Comparison of ENCODE assay signal across 34 cellular contexts in the genomic region with DNA sequence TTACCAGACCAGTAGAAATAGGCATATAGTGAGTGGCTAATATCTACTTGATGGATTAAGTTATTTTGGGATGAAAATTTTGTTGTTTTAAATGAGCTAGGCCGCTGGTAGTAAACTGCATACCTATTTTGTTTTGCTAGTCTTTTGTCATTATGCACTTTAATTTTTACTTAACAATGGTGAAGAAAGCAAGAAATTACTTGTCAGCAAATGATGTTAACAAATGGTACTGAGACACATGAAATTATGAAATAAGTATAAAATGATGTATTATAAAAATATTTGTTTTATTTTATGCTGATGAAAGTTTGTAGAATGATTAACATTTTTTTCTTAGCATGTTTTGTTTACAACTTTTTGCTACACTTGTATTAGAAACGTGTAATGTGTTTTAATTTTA.
"Had no signal": no experiment of that assay in that cellular context is flagged by ENCODE, and none has a peak within 500 bp of the region (broad histone marks: within the 10 kb centered on the region; RNA-seq: fewer than 3 reads in every experiment).

No MANE protein-coding gene starts in this region.

- H3K4me1 ChIP-seq: ascending aorta, body of pancreas, breast epithelium had no signal

- H3K4me3 ChIP-seq: adrenal gland, ascending aorta, body of pancreas, breast epithelium, cardiac muscle cell had no signal

- H3K9me3 ChIP-seq: adrenal gland, ascending aorta, body of pancreas, breast epithelium had no signal

- H3K27ac ChIP-seq: adrenal gland, ascending aorta, body of pancreas, brain microvascular endothelial cell, breast epithelium, cardiac muscle cell had no signal

- FAIRE-seq: astrocyte, bronchial epithelial cell had no signal

- ATAC-seq: activated naive CD4-positive, alpha-beta T cell treated with anti-CD3 and anti-CD28 coated beads, Interleukin-2, amount 50 U/mL, for 72 hours; activated naive CD8-positive, alpha-beta T cell treated with anti-CD3 and anti-CD28 coated beads, Interleukin-2, amount 50 U/mL, for 24 hours; activated T-cell treated with anti-CD3 and anti-CD28 coated beads, Interleukin-2, amount 50 U/mL, for 4 hours; activated T-cell treated with anti-CD3 and anti-CD28 coated beads, Interleukin-2, amount 50 U/mL, for 72 hours; activated T-helper 17 cell treated with anti-CD3 and anti-CD28 coated beads, Interleukin-2, amount 50 U/mL, for 72 hours; body of pancreas had no signal

- H3K27me3 ChIP-seq: adrenal gland, ascending aorta, body of pancreas, brain microvascular endothelial cell, breast epithelium, cardiac muscle cell had no signal

- H3K36me3 ChIP-seq: adrenal gland, ascending aorta, brain microvascular endothelial cell, breast epithelium, cardiac muscle cell had no signal

- DNase-seq: activated effector memory CD4-positive, alpha-beta T cell treated with anti-CD3 and anti-CD28 coated beads, Interleukin-2, amount 50 U/mL, for 16 hours; activated effector memory CD4-positive, alpha-beta T cell treated with Interleukin-2 at 50 U/mL for 16 hours; activated gamma-delta T cell; activated gamma-delta T cell treated with Interleukin-2 at 50 U/mL for 16 hours; activated naive CD4-positive, alpha-beta T cell; activated naive CD4-positive, alpha-beta T cell treated with anti-CD3 and anti-CD28 coated beads for 36 hours; activated naive CD4-positive, alpha-beta T cell treated with anti-CD3 and anti-CD28 coated beads, Interleukin-2, amount 10 ng/mL, durations not matched to agents 7 days and 5 days; activated naive CD4-positive, alpha-beta T cell treated with anti-CD3 and anti-CD28 coated beads, Interleukin-2, amount 50 U/mL, for 16 hours; activated naive CD4-positive, alpha-beta T cell treated with Interleukin-2 at 50 U/mL for 16 hours; activated naive CD8-positive, alpha-beta T cell treated with anti-CD3 and anti-CD28 coated beads for 36 hours; activated naive CD8-positive, alpha-beta T cell treated with anti-CD3 and anti-CD28 coated beads, Interleukin-2, amount 10 ng/mL, durations not matched to agents 7 days and 5 days; activated naive CD8-positive, alpha-beta T cell treated with anti-CD3 and anti-CD28 coated beads, Interleukin-2, amount 50 U/mL, for 24 hours; activated T-cell treated with anti-CD3 and anti-CD28 coated beads, Interleukin-2, amount 50 U/mL, for 1 hour; activated T-cell treated with anti-CD3 and anti-CD28 coated beads, Interleukin-2, amount 50 U/mL, for 24 hours; activated T-cell treated with anti-CD3 and anti-CD28 coated beads, Interleukin-2, amount 50 U/mL, for 4 hours; activated T-cell treated with anti-CD3 and anti-CD28 coated beads, Interleukin-2, amount 50 U/mL, for 48 hours; activated T-cell treated with anti-CD3 and anti-CD28 coated beads, Interleukin-2, amount 50 U/mL, for 72 hours; adrenal gland; amniotic stem cell; amygdala; anterior cingulate cortex; aorta; body of pancreas; brain microvascular endothelial cell; caudate nucleus; central memory CD4-positive, alpha-beta T cell; cerebellar nuclear complex had no signal
